In genomic region chr1:56866656-56867055, GRCh38 we compare ENCODE assay signal across 24 cellular contexts. TPM values are rescaled to one million over a fixed set of nuclear protein-coding genes. Genes with fewer than 3 reads are reported as not detected.
DNase-seq lines count a peak whose midpoint lies in the region; ATAC-seq, FAIRE-seq and TF ChIP-seq lines count a peak whose summit lies in the region.
"Had no signal": no experiment of that assay in that cellular context is flagged by ENCODE, and none has a peak within 500 bp of the region (broad histone marks: within the 10 kb centered on the region; RNA-seq: fewer than 3 reads in every experiment).

No MANE protein-coding gene starts in this region.

- peaks cover 12% of the 10 kb centered on the region for H3K4me1 ChIP-seq in keratinocyte (ENCODE audit: control insufficient read depth, extremely low read depth, insufficient read depth, low read length)
- H3K4me1 ChIP-seq in left lung: no peaks in the 10 kb centered on the region
- H3K4me1 ChIP-seq: A549, right atrium auricular region had no signal

- peak; percentile 53 for FAIRE-seq in keratinocyte (lab: Jason Lieb, UNC)
- FAIRE-seq: A549, GM12878 had no signal

- intact Hi-C loops in left lung (cut with DNase I): no loop called here

- H3K4me3 ChIP-seq in HFF-Myc (replicated peaks; ENCODE audit: low read depth, low read length) (no peak overlapping the region), astrocyte of the spinal cord (ENCODE audit: low read depth, low read length) (no peak overlapping the region), keratinocyte (ENCODE audit: control insufficient read depth in 2 of 3, extremely low read depth in 1 of 3, insufficient read depth in 2 of 3, low read depth in 1 of 3, low read length in 3 of 3) (no peak overlapping the region), left lung (no peak overlapping the region)
- H3K4me3 ChIP-seq: A549, cardiac muscle cell, GM12878, right atrium auricular region had no signal

- H3K27me3 ChIP-seq in keratinocyte (ENCODE audit: control insufficient read depth, extremely low read depth, insufficient read depth, low read length) (no peaks in the 10 kb centered on the region), left lung (peaks cover 0 to 7% of the 10 kb centered on the region in 2 donors)
- H3K27me3 ChIP-seq: cardiac muscle cell, right atrium auricular region had no signal

- DNase-seq in AG08395 (ENCODE audit: low spot score): peak; percentile 85
- peak; percentile 37 for DNase-seq in HFF-Myc (ENCODE audit: extremely low read depth, low read depth)
- DNase-seq in astrocyte of the spinal cord (ENCODE audit: low read depth, low spot score): peak; percentile 25
- DNase-seq in keratinocyte (ENCODE audit: low read depth, low spot score): no peak
- DNase-seq in 8988T: no peak
- no peak for DNase-seq in globus pallidus (ENCODE audit: low spot score)
- DNase-seq in left lung: no peak
- DNase-seq in NCI-H146 treated with DMSO at 0.1 percent for 48 hours (lab: John Stamatoyannopoulos, UW; ENCODE audit: unreplicated experiment): no peak
- DNase-seq: activated CD8-positive, alpha-beta T cell treated with anti-CD3 and anti-CD28 coated beads for 36 hours; activated T-cell treated with anti-CD3 and anti-CD28 coated beads, Interleukin-2, amount 50 U/mL, for 72 hours; KBM-7; left colon; NCI-H1105; NCI-H2171; stimulated activated naive CD8-positive, alpha-beta T cell treated with anti-CD3 and anti-CD28 coated beads, Interleukin-15, amount 100 ng/mL, for 72 hours; WERI-Rb-1 had no signal

- no peaks in the 10 kb centered on the region for H3K79me2 ChIP-seq in keratinocyte (ENCODE audit: control insufficient read depth, insufficient read depth, low read length)

- H4K20me1 ChIP-seq in keratinocyte (ENCODE audit: control insufficient read depth, extremely low read depth, insufficient read depth, low read length): no peaks in the 10 kb centered on the region

- no peaks in the 10 kb centered on the region for H3K36me3 ChIP-seq in keratinocyte (ENCODE audit: control insufficient read depth in 2 of 2, extremely low read depth in 1 of 2, insufficient read depth in 2 of 2, low read length in 2 of 2)
- no peaks in the 10 kb centered on the region for H3K36me3 ChIP-seq in left lung
- H3K36me3 ChIP-seq: cardiac muscle cell, right atrium auricular region, WERI-Rb-1 had no signal

- no peak for TF ChIP-seq CTCF in HFF-Myc (IDR thresholded peaks at IDR 0.05; ENCODE audit: low read depth, low read length, missing control alignments)
- no peak for TF ChIP-seq CTCF in astrocyte of the spinal cord (IDR thresholded peaks at IDR 0.05; ENCODE audit: low read depth, low read length)
- TF ChIP-seq CTCF in keratinocyte (optimal IDR thresholded peaks at IDR 0.05 in 1 of 3, IDR thresholded peaks at IDR 0.05 in 1 of 3, conservative IDR thresholded peaks at IDR 0.05 in 1 of 3; ENCODE audit: extremely low read depth in 1 of 3, insufficient read depth in 2 of 3, low read length in 3 of 3): no peak
- TF ChIP-seq CTCF in left lung (IDR thresholded peaks at IDR 0.05): no peak

- dilution Hi-C loops in keratinocyte (cut with MboI; ENCODE audit: extremely low pct_ligation_motif_present, low sequenced_read_pairs): no loop called here

- H3K27ac ChIP-seq in keratinocyte (ENCODE audit: control insufficient read depth, insufficient read depth, low read length): peak overlapping the region; percentile 44
- no peak overlapping the region for H3K27ac ChIP-seq in left lung
- H3K27ac ChIP-seq: A549, cardiac muscle cell, HL-60, right atrium auricular region, RWPE1, WERI-Rb-1 had no signal

- peak overlapping the region; percentile 85 for H2AFZ ChIP-seq in keratinocyte (ENCODE audit: control insufficient read depth, low read length)

- no peak for ATAC-seq in left lung
- ATAC-seq: A549; activated CD8-positive, alpha-beta T cell treated with anti-CD3 and anti-CD28 coated beads for 36 hours; activated T-cell treated with anti-CD3 and anti-CD28 coated beads, Interleukin-2, amount 50 U/mL, for 72 hours; GM12878; left colon; stimulated activated naive CD8-positive, alpha-beta T cell treated with anti-CD3 and anti-CD28 coated beads, Interleukin-15, amount 100 ng/mL, for 72 hours had no signal

- H3K9me1 ChIP-seq in keratinocyte (ENCODE audit: control insufficient read depth, extremely low read depth, insufficient read depth, low read length): no peaks in the 10 kb centered on the region

- no peak overlapping the region for H3K9ac ChIP-seq in keratinocyte (ENCODE audit: control insufficient read depth, extremely low read depth, insufficient read depth, low read length)

- peak overlapping the region; percentile 17 for H3K4me2 ChIP-seq in keratinocyte (ENCODE audit: control insufficient read depth, extremely low read depth, insufficient read depth, low read depth, low read length)
- H3K4me2 ChIP-seq: A549 had no signal

- H3K9me3 ChIP-seq in keratinocyte (ENCODE audit: control insufficient read depth, low read depth, low read length): no peaks in the 10 kb centered on the region
- H3K9me3 ChIP-seq in left lung: no peaks in the 10 kb centered on the region
- H3K9me3 ChIP-seq: A549, right atrium auricular region had no signal

- in situ Hi-C loops in astrocyte of the spinal cord (cut with HindIII; ENCODE audit: low sequenced_read_pairs): no loop called here

RNA-seq across cellular contexts. Expression of gene C8A, which starts 12.1 kb away (rescaled TPM):
- polyA plus RNA-seq in keratinocyte: not detected in 3 replicates
- not detected for polyA plus RNA-seq in keratinocyte (2011; ENCODE audit: low read depth)
- not detected in 2 replicates for polyA plus RNA-seq in keratinocyte (2011; cell fraction: cytosol; rRNA removed)
- polyA plus RNA-seq in keratinocyte (2011; cell fraction: nucleus; rRNA removed): not detected in 2 replicates
- polyA plus RNA-seq in keratinocyte (2012; ENCODE audit: low replicate concordance): not detected in 2 replicates
- polyA minus RNA-seq in keratinocyte: not detected in 3 replicates
- not detected for polyA minus RNA-seq in keratinocyte (2011; cell fraction: cytosol; rRNA and poly(A)+ RNA removed)
- polyA minus RNA-seq in keratinocyte (2011; cell fraction: nucleus; rRNA and poly(A)+ RNA removed): not detected in 2 replicates
- total RNA-seq in left lung: not detected
- total RNA-seq: activated CD8-positive, alpha-beta T cell treated with anti-CD3 and anti-CD28 coated beads for 36 hours; activated T-cell treated with anti-CD3 and anti-CD28 coated beads, Interleukin-2, amount 50 U/mL, for 72 hours; cardiac muscle cell; GM12878; left colon; mononuclear cell; right atrium auricular region; T-helper 1 cell treated with Interleukin-12 subunit alpha and Interleukin-12 subunit beta and Interleukin-4 antibody, amounts not matched to agents 30 ng/mL and 1 ng/mL, for 36 hours had no signal
- polyA plus RNA-seq: A549, cardiac muscle cell, GM12878 had no signal

RNA-seq across cellular contexts. Expression of gene FYB2, which starts 47.5 kb away (rescaled TPM):
- not detected in 3 replicates for polyA plus RNA-seq in keratinocyte
- not detected for polyA plus RNA-seq in keratinocyte (2011; ENCODE audit: low read depth)
- not detected in 2 replicates for polyA plus RNA-seq in keratinocyte (2011; cell fraction: cytosol; rRNA removed)
- polyA plus RNA-seq in keratinocyte (2011; cell fraction: nucleus; rRNA removed): not detected in 2 replicates
- polyA plus RNA-seq in keratinocyte (2012; ENCODE audit: low replicate concordance): not detected in 2 replicates
- polyA minus RNA-seq in keratinocyte: not detected in 3 replicates
- not detected for polyA minus RNA-seq in keratinocyte (2011; cell fraction: cytosol; rRNA and poly(A)+ RNA removed)
- not detected in 2 replicates for polyA minus RNA-seq in keratinocyte (2011; cell fraction: nucleus; rRNA and poly(A)+ RNA removed)
- total RNA-seq in left lung: 1 to 10 TPM in 1 of 2 donors, under 1 TPM in 1; 0.87 to 1.2 TPM
- total RNA-seq: activated CD8-positive, alpha-beta T cell treated with anti-CD3 and anti-CD28 coated beads for 36 hours; activated T-cell treated with anti-CD3 and anti-CD28 coated beads, Interleukin-2, amount 50 U/mL, for 72 hours; mononuclear cell; T-helper 1 cell treated with Interleukin-12 subunit alpha and Interleukin-12 subunit beta and Interleukin-4 antibody, amounts not matched to agents 30 ng/mL and 1 ng/mL, for 36 hours had no signal
- polyA plus RNA-seq: A549 had no signal

Comparison
In these comparisons a context has a peak if more than half of its experiments do, and no peak if none do; other contexts are left out.
1. DNase-seq: peak in AG08395 (single experiment), HFF-Myc (single experiment) and astrocyte of the spinal cord (single experiment); none in keratinocyte (single experiment), 8988T (single experiment), globus pallidus (single experiment), left lung (0 of 2) and NCI-H146 treated with DMSO at 0.1 percent for 48 hours (single experiment).